In the genomic region with DNA sequence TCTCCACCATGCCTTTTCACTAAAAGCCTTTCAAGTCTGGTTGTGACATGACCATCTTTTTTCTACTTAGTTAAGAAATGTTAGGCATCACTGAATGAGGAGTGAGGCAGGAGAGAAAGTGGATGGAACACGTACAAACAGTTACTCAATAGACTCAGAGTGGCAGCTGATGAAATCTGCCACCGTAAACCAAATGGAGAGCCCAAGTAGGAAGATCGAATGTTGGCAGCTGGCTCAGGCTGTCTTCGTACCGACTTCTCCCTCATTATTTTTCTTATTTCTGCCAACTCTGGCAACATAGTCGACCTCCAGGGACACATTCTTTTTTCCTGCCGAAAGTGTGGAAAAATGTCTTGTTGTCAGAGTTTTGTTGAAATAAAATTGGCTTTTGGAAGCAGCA, we compare ENCODE assay signal across 32 cellular contexts.
DNase-seq lines count a peak whose midpoint lies in the region; ATAC-seq, FAIRE-seq and TF ChIP-seq lines count a peak whose summit lies in the region.
"Had no signal": no experiment of that assay in that cellular context is flagged by ENCODE, and none has a peak within 500 bp of the region (broad histone marks: within the 10 kb centered on the region; RNA-seq: fewer than 3 reads in every experiment).

No MANE protein-coding gene starts in this region.

- 30% methylated on average over 7 of the region's 7 CpGs for WGBS in right lobe of liver (ENCODE audit: insufficient coverage, low coverage, low lambda C conversion rate, missing lambda C conversion rate)
- WGBS in HepG2 (ENCODE audit: low lambda C conversion rate) = 54% methylated on average over 7 of the region's 7 CpGs

- H3K4me1 ChIP-seq in right lobe of liver (peaks cover 0 to 2% (median 0%) of the 10 kb centered on the region in 4 donors), HepG2 (ENCODE audit: insufficient read depth, low read length) (no peaks in the 10 kb centered on the region)
- H3K4me1 ChIP-seq: right atrium auricular region, tibial artery had no signal

- in situ Hi-C loops in HepG2 (cut with HindIII; ENCODE audit: extremely low pct_ligation_motif_present, low pct_unique_long_range_greater_than_20kb) = no loop called here

- TF ChIP-seq POLR2A in right lobe of liver (IDR thresholded peaks at IDR 0.05) (no peak), HepG2 (IDR thresholded peaks at IDR 0.05; ENCODE audit: insufficient read depth in 1 of 2, low read depth in 2 of 2, low read length in 2 of 2) (no peak)

- H3K79me2 ChIP-seq in HepG2 (ENCODE audit: insufficient read depth, low read length) = no peaks in the 10 kb centered on the region

- no peaks in the 10 kb centered on the region for H3K9me3 Mint-ChIP-seq in nephron
- H3K9me3 Mint-ChIP-seq: activated naive CD8-positive, alpha-beta T cell treated with anti-CD3 and anti-CD28 coated beads for 36 hours; activated T-cell treated with anti-CD3 and anti-CD28 coated beads, Interleukin-2, amount 50 U/mL, for 4 hours; CD4-positive, alpha-beta memory T cell; stimulated activated naive CD8-positive, alpha-beta T cell treated with anti-CD3 and anti-CD28 coated beads, Interleukin-15, amount 100 ng/mL, for 72 hours; WTC11 had no signal

- no peaks in the 10 kb centered on the region for H3K36me3 ChIP-seq in right lobe of liver
- no peaks in the 10 kb centered on the region for H3K36me3 ChIP-seq in HepG2 (replicated peaks in 1 of 2; ENCODE audit: control insufficient read depth in 1 of 2, insufficient read depth in 2 of 2, low read length in 2 of 2)
- H3K36me3 ChIP-seq: right atrium auricular region, tibial artery had no signal

- no peak overlapping the region for H3K9ac ChIP-seq in HepG2 (ENCODE audit: insufficient read depth, low read depth, low read length)

- intact Hi-C loops in right lobe of liver (cut with DNase I) = no loop called here
- intact Hi-C loops in HepG2 (cut with micrococcal nuclease; ENCODE audit: unreplicated experiment) = no loop called here

- CTCF ChIA-PET in HepG2 (lab: Yijun Ruan, JAX; ENCODE audit: low intra/inter-chr PET ratio, low total read pairs) = no interaction called here

- H3K36me3 Mint-ChIP-seq in nephron (ENCODE audit: low read depth) = no peaks in the 10 kb centered on the region
- H3K36me3 Mint-ChIP-seq: activated naive CD8-positive, alpha-beta T cell treated with anti-CD3 and anti-CD28 coated beads for 36 hours; CD4-positive, alpha-beta memory T cell; WTC11 had no signal

- H3K4me1 Mint-ChIP-seq in nephron = peaks cover 30% of the 10 kb centered on the region
- H3K4me1 Mint-ChIP-seq: activated naive CD8-positive, alpha-beta T cell treated with anti-CD3 and anti-CD28 coated beads for 36 hours had no signal

- DNase-seq in right lobe of liver (peak in 1 of 3 donors; percentile 54), HepG2 (ENCODE audit: low spot score) (no peak), fibroblast of gingiva (ENCODE audit: low read depth) (peak; percentile 84)
- DNase-seq in activated CD4-positive, alpha-beta T cell treated with anti-CD3 and anti-CD28 coated beads for 1 hour = no peak
- DNase-seq: activated CD4-positive, alpha-beta T cell treated with anti-CD3 and anti-CD28 coated beads, Interleukin-2, amount 50 U/mL, for 1 hour; activated gamma-delta T cell; activated naive CD8-positive, alpha-beta T cell treated with anti-CD3 and anti-CD28 coated beads for 36 hours; activated T-cell treated with anti-CD3 and anti-CD28 coated beads, Interleukin-2, amount 50 U/mL, for 4 hours; AML-193; aorta; CD4-positive, alpha-beta memory T cell; left colon; mammary epithelial cell; MV-4-11; NCI-H1436; NCI-H82; stimulated activated CD4-positive, alpha-beta T cell treated with anti-CD3 and anti-CD28 coated beads, Interleukin-2, amount 100 ng/mL, for 48 hours; stimulated activated naive CD8-positive, alpha-beta T cell treated with anti-CD3 and anti-CD28 coated beads, Interleukin-15, amount 100 ng/mL, for 72 hours; T1000; tibial artery had no signal

- no peak for FAIRE-seq in HepG2 (lab: Jason Lieb, UNC)
- FAIRE-seq: D721Med, GM18507, GM19239, H1 had no signal

- ATAC-seq in right lobe of liver (peak; percentile 51 to 96 (median 73)), HepG2 (no peak), HG02981 (IDR thresholded peaks at IDR 0.05; ENCODE audit: unreplicated experiment) (no peak), HG02763 (IDR thresholded peaks at IDR 0.05; ENCODE audit: unreplicated experiment) (no peak), GM19455 (IDR thresholded peaks at IDR 0.05; ENCODE audit: unreplicated experiment) (no peak)
- ATAC-seq: activated T-cell treated with anti-CD3 and anti-CD28 coated beads, Interleukin-2, amount 50 U/mL, for 4 hours; left colon; stimulated activated naive CD8-positive, alpha-beta T cell treated with anti-CD3 and anti-CD28 coated beads, Interleukin-15, amount 100 ng/mL, for 72 hours; WTC11 had no signal

- peak overlapping the region in 2 of 3 experiments; percentile 30 to 72 for H3K27ac Mint-ChIP-seq in nephron
- H3K27ac Mint-ChIP-seq: activated naive CD8-positive, alpha-beta T cell treated with anti-CD3 and anti-CD28 coated beads for 36 hours; CD4-positive, alpha-beta memory T cell; stimulated activated naive CD8-positive, alpha-beta T cell treated with anti-CD3 and anti-CD28 coated beads, Interleukin-15, amount 100 ng/mL, for 72 hours; WTC11 had no signal

- H4K20me1 ChIP-seq in HepG2 (ENCODE audit: insufficient read depth, low read length) = no peaks in the 10 kb centered on the region

- POLR2A ChIA-PET in HepG2 (lab: Yijun Ruan, JAX) = no interaction called here

- H3K4me3 ChIP-seq in right lobe of liver = no peak overlapping the region
- no peak overlapping the region for H3K4me3 ChIP-seq in HepG2 (replicated peaks in 1 of 3; ENCODE audit: insufficient read depth in 1 of 3, low read depth in 2 of 3, low read length in 3 of 3)
- H3K4me3 ChIP-seq: right atrium auricular region, tibial artery had no signal

- H3K27me3 Mint-ChIP-seq in nephron (ENCODE audit: low read depth) = no peaks in the 10 kb centered on the region
- H3K27me3 Mint-ChIP-seq: stimulated activated naive CD8-positive, alpha-beta T cell treated with anti-CD3 and anti-CD28 coated beads, Interleukin-15, amount 100 ng/mL, for 72 hours had no signal

- no peak overlapping the region for H3K4me2 ChIP-seq in HepG2 (ENCODE audit: low read depth, low read length)

- H3K9me3 ChIP-seq in right lobe of liver = no peaks in the 10 kb centered on the region
- H3K9me3 ChIP-seq in HepG2 (ENCODE audit: low read length) = no peaks in the 10 kb centered on the region
- H3K9me3 ChIP-seq: right atrium auricular region, tibial artery had no signal

- no TSS peak for BruUV-seq in HepG2 (replicated peaks; lab: Mats Ljungman, UMichigan)

- H3K4me3 Mint-ChIP-seq in nephron = no peak overlapping the region
- H3K4me3 Mint-ChIP-seq: activated naive CD8-positive, alpha-beta T cell treated with anti-CD3 and anti-CD28 coated beads for 36 hours; activated T-cell treated with anti-CD3 and anti-CD28 coated beads, Interleukin-2, amount 50 U/mL, for 4 hours; stimulated activated naive CD8-positive, alpha-beta T cell treated with anti-CD3 and anti-CD28 coated beads, Interleukin-15, amount 100 ng/mL, for 72 hours; WTC11 had no signal

- H3K27me3 ChIP-seq in right lobe of liver (no peaks in the 10 kb centered on the region), HepG2 (ENCODE audit: control insufficient read depth in 1 of 2, insufficient read depth in 2 of 2, low read length in 2 of 2) (no peaks in the 10 kb centered on the region; a peak in 1 of 5 replicates)
- H3K27me3 ChIP-seq: right atrium auricular region, tibial artery had no signal

- no peak overlapping the region for H3K27ac ChIP-seq in right lobe of liver
- no peak overlapping the region for H3K27ac ChIP-seq in HepG2 (ENCODE audit: extremely low read length, insufficient read depth, low read length)
- H3K27ac ChIP-seq: 22Rv1, HL-60, right atrium auricular region, tibial artery had no signal

- no peak for TF ChIP-seq RAD21 in HepG2 (CRISPR knock-in tag; IDR thresholded peaks at IDR 0.05)

- no peak for TF ChIP-seq EP300 in HepG2 (IDR thresholded peaks at IDR 0.05; ENCODE audit: low read depth in 2 of 2, low read length in 2 of 2)
- no peak for TF ChIP-seq EP300 in HepG2 (CRISPR knock-in tag; IDR thresholded peaks at IDR 0.05; ENCODE audit: borderline replicate concordance)

- H2AFZ ChIP-seq in HepG2 (ENCODE audit: low read length) = no peak overlapping the region

- TF ChIP-seq CTCF in right lobe of liver (IDR thresholded peaks at IDR 0.05) (no peak), HepG2 (CRISPR knock-in tag; IDR thresholded peaks at IDR 0.05) (no peak), nephron (IDR thresholded peaks at IDR 0.05; ENCODE audit: unreplicated experiment in 3 of 3) (no peak)

TF ChIP-seq in HepG2, 621 proteins besides CTCF, POLR2A, EP300 and RAD21:
- TF ChIP-seq SIN3A (IDR thresholded peaks at IDR 0.05; ENCODE audit: borderline replicate concordance, low read depth, low read length) (no peak), THAP11 (CRISPR knock-in tag; IDR thresholded peaks at IDR 0.05) (no peak), ZNF572 (CRISPR knock-in tag; IDR thresholded peaks at IDR 0.05) (no peak), MED1 (CRISPR knock-in tag; IDR thresholded peaks at IDR 0.05) (no peak)
- TF ChIP-seq, protein P1, sequence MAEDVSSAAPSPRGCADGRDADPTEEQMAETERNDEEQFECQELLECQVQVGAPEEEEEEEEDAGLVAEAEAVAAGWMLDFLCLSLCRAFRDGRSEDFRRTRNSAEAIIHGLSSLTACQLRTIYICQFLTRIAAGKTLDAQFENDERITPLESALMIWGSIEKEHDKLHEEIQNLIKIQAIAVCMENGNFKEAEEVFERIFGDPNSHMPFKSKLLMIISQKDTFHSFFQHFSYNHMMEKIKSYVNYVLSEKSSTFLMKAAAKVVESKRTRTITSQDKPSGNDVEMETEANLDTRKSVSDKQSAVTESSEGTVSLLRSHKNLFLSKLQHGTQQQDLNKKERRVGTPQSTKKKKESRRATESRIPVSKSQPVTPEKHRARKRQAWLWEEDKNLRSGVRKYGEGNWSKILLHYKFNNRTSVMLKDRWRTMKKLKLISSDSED (CRISPR knock-in tag; IDR thresholded peaks at IDR 0.05) = no peak
- TF ChIP-seq, protein P2, sequence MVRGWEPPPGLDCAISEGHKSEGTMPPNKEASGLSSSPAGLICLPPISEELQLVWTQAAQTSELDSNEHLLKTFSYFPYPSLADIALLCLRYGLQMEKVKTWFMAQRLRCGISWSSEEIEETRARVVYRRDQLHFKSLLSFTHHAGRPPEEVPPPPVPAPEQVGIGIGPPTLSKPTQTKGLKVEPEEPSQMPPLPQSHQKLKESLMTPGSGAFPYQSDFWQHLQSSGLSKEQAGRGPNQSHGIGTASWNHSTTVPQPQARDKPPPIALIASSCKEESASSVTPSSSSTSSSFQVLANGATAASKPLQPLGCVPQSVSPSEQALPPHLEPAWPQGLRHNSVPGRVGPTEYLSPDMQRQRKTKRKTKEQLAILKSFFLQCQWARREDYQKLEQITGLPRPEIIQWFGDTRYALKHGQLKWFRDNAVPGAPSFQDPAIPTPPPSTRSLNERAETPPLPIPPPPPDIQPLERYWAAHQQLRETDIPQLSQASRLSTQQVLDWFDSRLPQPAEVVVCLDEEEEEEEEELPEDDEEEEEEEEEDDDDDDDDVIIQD (CRISPR knock-in tag; IDR thresholded peaks at IDR 0.05; ENCODE audit: low read depth) = no peak

Comparison
In these comparisons a context has a peak if more than half of its experiments do, and no peak if none do; other contexts are left out.
1. ATAC-seq: peak in right lobe of liver (4 of 4); none in HepG2 (single experiment), HG02981 (single experiment), HG02763 (single experiment) and GM19455 (single experiment).